In the genomic region with DNA sequence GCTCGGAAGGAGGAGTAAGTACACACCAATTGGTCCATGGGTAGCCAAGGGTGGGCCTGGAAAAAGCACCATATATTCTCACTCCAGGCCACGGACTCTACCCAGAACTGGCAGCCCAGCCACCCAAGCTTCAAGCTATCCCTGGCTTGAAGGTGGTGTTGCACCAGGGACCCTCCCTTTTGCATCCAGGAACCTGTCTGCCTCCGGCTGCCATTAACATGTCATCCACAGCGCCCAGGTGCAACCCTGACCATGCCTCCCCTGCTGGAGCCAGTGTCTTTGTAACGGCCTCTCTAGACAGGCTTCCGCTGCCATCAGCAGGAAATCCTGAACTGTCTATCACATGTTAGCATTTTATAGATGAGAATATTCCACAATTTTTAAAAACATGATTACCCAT, we compare ENCODE assay signal across 36 cellular contexts.
"Had no signal": no experiment of that assay in that cellular context is flagged by ENCODE, and none has a peak within 500 bp of the region (broad histone marks: within the 10 kb centered on the region; RNA-seq: fewer than 3 reads in every experiment).

No MANE protein-coding gene starts in this region.

- ATAC-seq: activated CD8-positive, alpha-beta T cell treated with anti-CD3 and anti-CD28 coated beads for 36 hours; activated naive CD8-positive, alpha-beta T cell treated with anti-CD3 and anti-CD28 coated beads, Interleukin-2, amount 50 U/mL, for 24 hours; activated T-cell treated with anti-CD3 and anti-CD28 coated beads, Interleukin-2, amount 50 U/mL, for 4 hours; activated T-cell treated with anti-CD3 and anti-CD28 coated beads, Interleukin-2, amount 50 U/mL, for 72 hours; activated T-helper 17 cell treated with anti-CD3 and anti-CD28 coated beads, Interleukin-2, amount 50 U/mL, for 72 hours had no signal

- DNase-seq: activated B cell treated with CpG ODN at 0.5 μM for 24 hours; activated CD4-positive, alpha-beta memory T cell treated with anti-CD3 and anti-CD28 coated beads for 36 hours; activated CD4-positive, alpha-beta T cell treated with anti-CD3 and anti-CD28 coated beads for 4 hours; activated CD4-positive, alpha-beta T cell treated with anti-CD3 and anti-CD28 coated beads, Interleukin-2, amount 10 ng/mL, durations not matched to agents 24 days and 14 days; activated CD4-positive, alpha-beta T cell treated with anti-CD3 and anti-CD28 coated beads, Interleukin-2, amount 50 U/mL, for 1 hour; activated CD4-positive, alpha-beta T cell treated with anti-CD3 and anti-CD28 coated beads, Interleukin-2, amount 50 U/mL, for 4 hours; activated CD4-positive, CD25-positive, alpha-beta regulatory T cell treated with anti-CD3 and anti-CD28 coated beads, Interleukin-2, amount 50 U/mL, for 72 hours; activated CD8-positive, alpha-beta memory T cell treated with anti-CD3 and anti-CD28 coated beads, Interleukin-2, amount 50 U/mL, for 4 hours; activated CD8-positive, alpha-beta T cell treated with anti-CD3 and anti-CD28 coated beads for 36 hours; activated effector memory CD4-positive, alpha-beta T cell treated with anti-CD3 and anti-CD28 coated beads, Interleukin-2, amount 50 U/mL, for 16 hours; activated naive CD4-positive, alpha-beta T cell treated with anti-CD3 and anti-CD28 coated beads, Interleukin-2, amount 10 ng/mL, durations not matched to agents 7 days and 5 days; activated naive CD4-positive, alpha-beta T cell treated with Interleukin-2 at 50 U/mL for 16 hours; activated naive CD8-positive, alpha-beta T cell treated with anti-CD3 and anti-CD28 coated beads, Interleukin-2, amount 10 ng/mL, durations not matched to agents 7 days and 5 days; activated naive CD8-positive, alpha-beta T cell treated with anti-CD3 and anti-CD28 coated beads, Interleukin-2, amount 50 U/mL, for 24 hours; activated T-cell treated with anti-CD3 and anti-CD28 coated beads for 4 hours; activated T-cell treated with anti-CD3 and anti-CD28 coated beads, Interleukin-2, amount 50 U/mL, for 1 hour; activated T-cell treated with anti-CD3 and anti-CD28 coated beads, Interleukin-2, amount 50 U/mL, for 4 hours; activated T-cell treated with anti-CD3 and anti-CD28 coated beads, Interleukin-2, amount 50 U/mL, for 72 hours; amygdala; anterior cingulate cortex; central memory CD4-positive, alpha-beta T cell; T-helper 1 cell; T-helper 2 cell; T-helper 9 cell had no signal

- H3K27me3 Mint-ChIP-seq: activated B cell treated with CpG ODN at 0.5 μM for 24 hours; activated CD4-positive, alpha-beta memory T cell treated with anti-CD3 and anti-CD28 coated beads for 36 hours; activated CD4-positive, alpha-beta T cell treated with anti-CD3 and anti-CD28 coated beads, Interleukin-2, amount 10 ng/mL, durations not matched to agents 24 days and 14 days; activated CD8-positive, alpha-beta T cell treated with anti-CD3 and anti-CD28 coated beads for 36 hours; activated naive CD4-positive, alpha-beta T cell treated with anti-CD3 and anti-CD28 coated beads, Interleukin-2, amount 10 ng/mL, durations not matched to agents 7 days and 5 days; activated naive CD4-positive, alpha-beta T cell treated with anti-CD3 and anti-CD28 coated beads, Interleukin-2, amount 50 U/mL, for 24 hours; activated naive CD8-positive, alpha-beta T cell; activated naive CD8-positive, alpha-beta T cell treated with anti-CD3 and anti-CD28 coated beads, Interleukin-2, amount 10 ng/mL, durations not matched to agents 7 days and 5 days; activated naive CD8-positive, alpha-beta T cell treated with anti-CD3 and anti-CD28 coated beads, Interleukin-2, amount 50 U/mL, for 24 hours; activated T-helper 17 cell treated with anti-CD3 and anti-CD28 coated beads, Interleukin-2, amount 50 U/mL, for 72 hours; brain had no signal

- H3K27ac Mint-ChIP-seq: activated B cell treated with CpG ODN at 0.5 μM for 24 hours; activated CD4-positive, alpha-beta memory T cell treated with anti-CD3 and anti-CD28 coated beads for 36 hours; activated CD4-positive, alpha-beta T cell treated with anti-CD3 and anti-CD28 coated beads, Interleukin-2, amount 10 ng/mL, durations not matched to agents 24 days and 14 days; activated CD8-positive, alpha-beta T cell treated with anti-CD3 and anti-CD28 coated beads for 36 hours; activated naive CD4-positive, alpha-beta T cell treated with anti-CD3 and anti-CD28 coated beads, Interleukin-2, amount 10 ng/mL, durations not matched to agents 7 days and 5 days; activated naive CD4-positive, alpha-beta T cell treated with anti-CD3 and anti-CD28 coated beads, Interleukin-2, amount 50 U/mL, for 24 hours; activated naive CD8-positive, alpha-beta T cell; activated naive CD8-positive, alpha-beta T cell treated with anti-CD3 and anti-CD28 coated beads, Interleukin-2, amount 10 ng/mL, durations not matched to agents 7 days and 5 days; activated naive CD8-positive, alpha-beta T cell treated with anti-CD3 and anti-CD28 coated beads, Interleukin-2, amount 50 U/mL, for 24 hours; activated T-cell treated with anti-CD3 and anti-CD28 coated beads, Interleukin-2, amount 50 U/mL, for 72 hours; activated T-helper 1 cell treated with anti-CD3 and anti-CD28 coated beads, Interleukin-12 subunit alpha, Interleukin-12 subunit beta, Interleukin-2, Interleukin-4 antibody, amounts not matched to agents 30 ng/mL and 10 ng/mL and 1 ng/mL, durations not matched to agents 14 hours and 24 hours and 36 hours; activated T-helper 17 cell treated with anti-CD3 and anti-CD28 coated beads, Interleukin-2, amount 50 U/mL, for 72 hours; brain; T-helper 1 cell treated with Interleukin-12 subunit alpha and Interleukin-12 subunit beta and Interleukin-4 antibody, amounts not matched to agents 30 μg/mL and 1 μg/mL, for 36 hours; T-helper 2 cell treated with Interferon-gamma antibody and Interleukin-4, amounts not matched to agents 5 μg/mL and 100 μg/mL, for 36 hours had no signal

- H3K27me3 ChIP-seq: ascending aorta, cardiac muscle cell had no signal

- H3K27ac ChIP-seq: ascending aorta, cardiac muscle cell, VCaP had no signal

- H3K4me1 Mint-ChIP-seq: activated B cell treated with CpG ODN at 0.5 μM for 24 hours; activated CD4-positive, alpha-beta T cell treated with anti-CD3 and anti-CD28 coated beads, Interleukin-2, amount 10 ng/mL, durations not matched to agents 24 days and 14 days; activated naive CD4-positive, alpha-beta T cell treated with anti-CD3 and anti-CD28 coated beads, Interleukin-2, amount 10 ng/mL, durations not matched to agents 7 days and 5 days; activated naive CD4-positive, alpha-beta T cell treated with anti-CD3 and anti-CD28 coated beads, Interleukin-2, amount 50 U/mL, for 24 hours; activated naive CD8-positive, alpha-beta T cell treated with anti-CD3 and anti-CD28 coated beads, Interleukin-2, amount 10 ng/mL, durations not matched to agents 7 days and 5 days; activated naive CD8-positive, alpha-beta T cell treated with anti-CD3 and anti-CD28 coated beads, Interleukin-2, amount 50 U/mL, for 24 hours; activated T-helper 17 cell treated with anti-CD3 and anti-CD28 coated beads, Interleukin-2, amount 50 U/mL, for 72 hours; brain had no signal

- H3K9me3 ChIP-seq: ascending aorta had no signal

- H3K4me3 ChIP-seq: ascending aorta, cardiac muscle cell had no signal

- H3K36me3 Mint-ChIP-seq: activated CD4-positive, alpha-beta memory T cell treated with anti-CD3 and anti-CD28 coated beads for 36 hours; activated naive CD4-positive, alpha-beta T cell treated with anti-CD3 and anti-CD28 coated beads, Interleukin-2, amount 10 ng/mL, durations not matched to agents 7 days and 5 days; activated naive CD4-positive, alpha-beta T cell treated with anti-CD3 and anti-CD28 coated beads, Interleukin-2, amount 50 U/mL, for 24 hours; activated naive CD8-positive, alpha-beta T cell; activated naive CD8-positive, alpha-beta T cell treated with anti-CD3 and anti-CD28 coated beads, Interleukin-2, amount 10 ng/mL, durations not matched to agents 7 days and 5 days; brain had no signal

- H3K9me3 Mint-ChIP-seq: activated CD4-positive, alpha-beta T cell treated with anti-CD3 and anti-CD28 coated beads, Interleukin-2, amount 10 ng/mL, durations not matched to agents 24 days and 14 days; activated naive CD4-positive, alpha-beta T cell treated with anti-CD3 and anti-CD28 coated beads, Interleukin-2, amount 50 U/mL, for 24 hours had no signal

- H3K36me3 ChIP-seq: ascending aorta, cardiac muscle cell had no signal

- H3K4me1 ChIP-seq: ascending aorta had no signal

- H3K4me3 Mint-ChIP-seq: activated B cell treated with CpG ODN at 0.5 μM for 24 hours; activated CD4-positive, alpha-beta memory T cell treated with anti-CD3 and anti-CD28 coated beads for 36 hours; activated CD4-positive, alpha-beta T cell treated with anti-CD3 and anti-CD28 coated beads, Interleukin-2, amount 10 ng/mL, durations not matched to agents 24 days and 14 days; activated CD8-positive, alpha-beta T cell treated with anti-CD3 and anti-CD28 coated beads for 36 hours; activated naive CD4-positive, alpha-beta T cell treated with anti-CD3 and anti-CD28 coated beads, Interleukin-2, amount 10 ng/mL, durations not matched to agents 7 days and 5 days; activated naive CD4-positive, alpha-beta T cell treated with anti-CD3 and anti-CD28 coated beads, Interleukin-2, amount 50 U/mL, for 24 hours; activated naive CD8-positive, alpha-beta T cell; activated naive CD8-positive, alpha-beta T cell treated with anti-CD3 and anti-CD28 coated beads, Interleukin-2, amount 10 ng/mL, durations not matched to agents 7 days and 5 days; activated naive CD8-positive, alpha-beta T cell treated with anti-CD3 and anti-CD28 coated beads, Interleukin-2, amount 50 U/mL, for 24 hours; activated T-cell treated with anti-CD3 and anti-CD28 coated beads, Interleukin-2, amount 50 U/mL, for 4 hours; activated T-cell treated with anti-CD3 and anti-CD28 coated beads, Interleukin-2, amount 50 U/mL, for 72 hours; activated T-helper 1 cell treated with anti-CD3 and anti-CD28 coated beads, Interleukin-12 subunit alpha, Interleukin-12 subunit beta, Interleukin-2, Interleukin-4 antibody, amounts not matched to agents 30 ng/mL and 10 ng/mL and 1 ng/mL, durations not matched to agents 14 hours and 24 hours and 36 hours; activated T-helper 17 cell treated with anti-CD3 and anti-CD28 coated beads, Interleukin-2, amount 50 U/mL, for 72 hours; brain; T-helper 1 cell treated with Interleukin-12 subunit alpha and Interleukin-12 subunit beta and Interleukin-4 antibody, amounts not matched to agents 30 μg/mL and 1 μg/mL, for 36 hours; T-helper 2 cell treated with Interferon-gamma antibody and Interleukin-4, amounts not matched to agents 5 μg/mL and 100 μg/mL, for 36 hours had no signal

- FAIRE-seq: bronchial epithelial cell, TTC549 had no signal
